In genomic region chr2:99478632-99479031, GRCh38 we compare ENCODE assay signal across 34 cellular contexts. TPM values are rescaled to one million over a fixed set of nuclear protein-coding genes. Genes with fewer than 3 reads are reported as not detected.
DNase-seq lines count a peak whose midpoint lies in the region; ATAC-seq and TF ChIP-seq lines count a peak whose summit lies in the region.
"Had no signal": no experiment of that assay in that cellular context is flagged by ENCODE, and none has a peak within 500 bp of the region (broad histone marks: within the 10 kb centered on the region; RNA-seq: fewer than 3 reads in every experiment).

No MANE protein-coding gene starts in this region.

- H3K27ac Mint-ChIP-seq in CD4-positive, alpha-beta T cell: peak overlapping the region; percentile 0
- peak overlapping the region; percentile 63 for H3K27ac Mint-ChIP-seq in WTC11
- H3K27ac Mint-ChIP-seq: effector memory CD8-positive, alpha-beta T cell; progenitor cell of endocrine pancreas had no signal

- peaks cover 18% of the 10 kb centered on the region for H3K36me3 Mint-ChIP-seq in CD4-positive, alpha-beta T cell (ENCODE audit: low read depth)
- peaks cover 2% of the 10 kb centered on the region; the same call in 1 of the 2 replicates for H3K36me3 Mint-ChIP-seq in WTC11

- no peaks in the 10 kb centered on the region for H3K79me1 ChIP-seq in mesenchymal stem cell (replicated peaks; ENCODE audit: low read length, poor library complexity, severe bottlenecking)

- H2AK5ac ChIP-seq in mesenchymal stem cell (ENCODE audit: low read length, severe bottlenecking): no peak overlapping the region

- H3K18ac ChIP-seq in mesenchymal stem cell (ENCODE audit: low read depth in 1 of 2, low read length in 2 of 2): no peak overlapping the region

- H3K9me3 ChIP-seq in CD4-positive, alpha-beta T cell (ENCODE audit: control insufficient read depth, low read length): no peaks in the 10 kb centered on the region
- H3K9me3 ChIP-seq in mesenchymal stem cell (ENCODE audit: control insufficient read depth, low read length): no peaks in the 10 kb centered on the region
- H3K9me3 ChIP-seq: A549, left ventricle myocardium inferior, right lobe of liver, spleen, vagina had no signal

- H3K36me3 ChIP-seq in mesenchymal stem cell (ENCODE audit: control insufficient read depth in 1 of 2, insufficient read depth in 2 of 2, low read depth in 1 of 2, low read length in 2 of 2): peaks cover 3% of the 10 kb centered on the region in 2 experiments
- H3K36me3 ChIP-seq: left ventricle myocardium inferior, right lobe of liver, spleen, vagina had no signal

- H2BK5ac ChIP-seq in mesenchymal stem cell (ENCODE audit: low read depth, low read length, poor library complexity, severe bottlenecking): no peak overlapping the region

- H3K4ac ChIP-seq in mesenchymal stem cell (ENCODE audit: low read depth in 1 of 2, low read length in 2 of 2): no peak overlapping the region

- intact Hi-C loops in CD4-positive, alpha-beta T cell (cut with DNase I, micrococcal nuclease): no loop called here

- H3K9me3 Mint-ChIP-seq in CD4-positive, alpha-beta T cell: no peaks in the 10 kb centered on the region
- H3K9me3 Mint-ChIP-seq in WTC11: no peaks in the 10 kb centered on the region
- H3K9me3 Mint-ChIP-seq: CD8-positive, alpha-beta memory T cell; effector memory CD8-positive, alpha-beta T cell; stimulated activated naive CD8-positive, alpha-beta T cell treated with anti-CD3 and anti-CD28 coated beads, Interleukin-15, amount 100 ng/mL, for 72 hours had no signal

- H2BK15ac ChIP-seq in mesenchymal stem cell (ENCODE audit: low read depth, poor library complexity, severe bottlenecking): peak overlapping the region; percentile 44

- H2AFZ ChIP-seq in mesenchymal stem cell (ENCODE audit: low read depth, low read length): no peak overlapping the region

- no peak overlapping the region for H3K14ac ChIP-seq in mesenchymal stem cell (ENCODE audit: low read length in 2 of 2)

- no peaks in the 10 kb centered on the region for H3K27me3 Mint-ChIP-seq in CD4-positive, alpha-beta T cell
- H3K27me3 Mint-ChIP-seq in WTC11 (ENCODE audit: low read depth): no peaks in the 10 kb centered on the region
- H3K27me3 Mint-ChIP-seq: CD8-positive, alpha-beta memory T cell; effector memory CD8-positive, alpha-beta T cell; progenitor cell of endocrine pancreas; stimulated activated naive CD8-positive, alpha-beta T cell treated with anti-CD3 and anti-CD28 coated beads, Interleukin-15, amount 100 ng/mL, for 72 hours had no signal

- no peak overlapping the region for H2BK12ac ChIP-seq in mesenchymal stem cell (ENCODE audit: low read length in 2 of 2)

- no peak for ATAC-seq in CD4-positive, alpha-beta T cell (ENCODE audit: poor library complexity)
- peak; percentile 69 for ATAC-seq in HG02763 (IDR thresholded peaks at IDR 0.05; ENCODE audit: unreplicated experiment)
- no peak for ATAC-seq in WTC11
- ATAC-seq: A549; effector memory CD8-positive, alpha-beta T cell; Panc1; right lobe of liver; stimulated activated naive CD8-positive, alpha-beta T cell treated with anti-CD3 and anti-CD28 coated beads, Interleukin-15, amount 100 ng/mL, for 72 hours had no signal

- no peak overlapping the region for H3K4me3 ChIP-seq in mesenchymal stem cell (ENCODE audit: insufficient read depth in 1 of 2, low read depth in 1 of 2, low read length in 2 of 2)
- H3K4me3 ChIP-seq: A549, coronary artery, left ventricle myocardium inferior, right lobe of liver, spleen, vagina had no signal

- no peak overlapping the region for H4K8ac ChIP-seq in mesenchymal stem cell (ENCODE audit: low read length)

- 88% methylated on average over 5 of the region's 5 CpGs for WGBS in mesenchymal stem cell

- CTCF ChIA-PET in CD4-positive, alpha-beta T cell (lab: Charles Lee): no interaction called here
- CTCF ChIA-PET in WTC11 (lab: Charles Lee): interaction anchor here (0.5 kb wide), 1 partner anchor 134 kb away, joined by 4 read pairs; no protein-coding TSS in a partner anchor

- no peak overlapping the region for H3K9ac ChIP-seq in mesenchymal stem cell (ENCODE audit: low read length)

- no peak overlapping the region for H3K4me2 ChIP-seq in mesenchymal stem cell (ENCODE audit: low read length, poor library complexity, severe bottlenecking)
- H3K4me2 ChIP-seq: A549 had no signal

- no peak overlapping the region for H3K23ac ChIP-seq in mesenchymal stem cell (ENCODE audit: low read length in 2 of 2)

- H3K4me3 Mint-ChIP-seq in CD4-positive, alpha-beta T cell: no peak overlapping the region
- no peak overlapping the region for H3K4me3 Mint-ChIP-seq in WTC11
- H3K4me3 Mint-ChIP-seq: CD8-positive, alpha-beta memory T cell; effector memory CD8-positive, alpha-beta T cell; stimulated activated naive CD8-positive, alpha-beta T cell treated with anti-CD3 and anti-CD28 coated beads, Interleukin-15, amount 100 ng/mL, for 72 hours had no signal

- H3K4me1 Mint-ChIP-seq in CD4-positive, alpha-beta T cell (ENCODE audit: low read depth): peaks cover 80% of the 10 kb centered on the region
- H3K4me1 Mint-ChIP-seq in WTC11: peaks cover 65% of the 10 kb centered on the region

- no peak overlapping the region for H4K91ac ChIP-seq in mesenchymal stem cell (ENCODE audit: low read length)

- H3K27me3 ChIP-seq in CD4-positive, alpha-beta T cell (ENCODE audit: control insufficient read depth, insufficient read depth, low read length): no peaks in the 10 kb centered on the region
- H3K27me3 ChIP-seq in mesenchymal stem cell (ENCODE audit: control insufficient read depth in 1 of 2, insufficient read depth in 1 of 2, low read length in 2 of 2): no peaks in the 10 kb centered on the region
- H3K27me3 ChIP-seq: right lobe of liver, spleen, vagina had no signal

- no peak for TF ChIP-seq CTCF in CD4-positive, alpha-beta T cell (IDR thresholded peaks at IDR 0.05)
- no peak for TF ChIP-seq CTCF in WTC11 (IDR thresholded peaks at IDR 0.05)

- no peak overlapping the region for H3K27ac ChIP-seq in CD4-positive, alpha-beta T cell (ENCODE audit: low read depth, low read length)
- H3K27ac ChIP-seq in mesenchymal stem cell (ENCODE audit: low read length, poor library complexity, severe bottlenecking): no peak overlapping the region
- H3K27ac ChIP-seq: A549, coronary artery, left ventricle myocardium inferior, right lobe of liver, vagina, VCaP had no signal

- peaks cover 12% of the 10 kb centered on the region for H3K4me1 ChIP-seq in mesenchymal stem cell (ENCODE audit: control insufficient read depth, insufficient read depth, low read depth, low read length)

- POLR2A ChIA-PET in CD4-positive, alpha-beta T cell (lab: Charles Lee): interaction anchor here (1.0 kb wide), 1 partner anchor 11 kb away, joined by 5 read pairs; the partner anchor contains the start of gene REV1
- POLR2A ChIA-PET in WTC11 (lab: Charles Lee): no interaction called here

- no peak for DNase-seq in CD4-positive, alpha-beta T cell
- DNase-seq in WTC11 (ENCODE audit: low spot score): no peak
- DNase-seq in mesenchymal stem cell: no peak
- no peak for DNase-seq in NCI-H510A treated with DMSO at 0.1 percent for 48 hours (lab: John Stamatoyannopoulos, UW)
- DNase-seq in DMS 273 treated with DMSO at 0.1 percent for 48 hours (lab: John Stamatoyannopoulos, UW): no peak
- DNase-seq in NCI-H2227 treated with DMSO at 0.1 percent for 48 hours (lab: John Stamatoyannopoulos, UW): no peak
- no peak for DNase-seq in superior temporal gyrus (ENCODE audit: extremely low spot score)
- DNase-seq: activated CD4-positive, alpha-beta T cell treated with anti-CD3 and anti-CD28 coated beads for 48 hours; activated CD8-positive, alpha-beta memory T cell treated with anti-CD3 and anti-CD28 coated beads for 24 hours; activated gamma-delta T cell treated with Interleukin-2 at 50 U/mL for 16 hours; AML-193; CD8-positive, alpha-beta memory T cell; effector memory CD8-positive, alpha-beta T cell; erythroblast; H7; islet precursor cell; left ventricle myocardium inferior; NCI-H1417; NCI-H2081; NCI-H345; nucleus accumbens; right lobe of liver; SIG-M5; spleen; stimulated activated CD4-positive, alpha-beta T cell treated with anti-CD3 and anti-CD28 coated beads, Interleukin-2, amount 100 ng/mL, for 24 hours; stimulated activated naive CD8-positive, alpha-beta T cell treated with anti-CD3 and anti-CD28 coated beads, Interleukin-15, amount 100 ng/mL, for 72 hours; T-helper 9 cell had no signal

- H2BK120ac ChIP-seq in mesenchymal stem cell (ENCODE audit: low read depth, low read length): no peak overlapping the region

TF ChIP-seq in WTC11, 78 proteins besides CTCF, POLR2A, EP300 and RAD21 (continues in another document):
- no peak for TF ChIP-seq ZBTB21 (CRISPR knock-in tag; IDR thresholded peaks at IDR 0.05; ENCODE audit: borderline replicate concordance)
- TF ChIP-seq IRF2 (CRISPR knock-in tag; IDR thresholded peaks at IDR 0.05; ENCODE audit: borderline replicate concordance, low read depth): no peak
- no peak for TF ChIP-seq PRRX2 (CRISPR knock-in tag; IDR thresholded peaks at IDR 0.05)
- no peak for TF ChIP-seq ZNF281 (CRISPR knock-in tag; IDR thresholded peaks at IDR 0.05)
- no peak for TF ChIP-seq ETV6 (CRISPR knock-in tag; IDR thresholded peaks at IDR 0.05)
- TF ChIP-seq HMGA2 (CRISPR knock-in tag; IDR thresholded peaks at IDR 0.05): no peak
- TF ChIP-seq TP53 (CRISPR knock-in tag; IDR thresholded peaks at IDR 0.05): no peak
- no peak for TF ChIP-seq ESRRA (CRISPR knock-in tag; IDR thresholded peaks at IDR 0.05; ENCODE audit: borderline replicate concordance)
- TF ChIP-seq ZNF263 (CRISPR knock-in tag; IDR thresholded peaks at IDR 0.05; ENCODE audit: low read depth): no peak

RNA-seq across cellular contexts. Expression of gene REV1, which starts 11.2 kb away (rescaled TPM):
- total RNA-seq in CD4-positive, alpha-beta T cell: 10 to 100 TPM; 39.8 TPM
- 27.5 to 38.7 TPM (median 31.1 TPM) in 3 replicates for total RNA-seq in WTC11 (2021)
- polyA plus RNA-seq in mesenchymal stem cell (2013, experiment 1 of 2): 19.2 TPM
- polyA plus RNA-seq in mesenchymal stem cell (2013, experiment 2 of 2): 19.1 TPM
